Comparison of ENCODE assay signal across 8 cellular contexts in the genomic region with DNA sequence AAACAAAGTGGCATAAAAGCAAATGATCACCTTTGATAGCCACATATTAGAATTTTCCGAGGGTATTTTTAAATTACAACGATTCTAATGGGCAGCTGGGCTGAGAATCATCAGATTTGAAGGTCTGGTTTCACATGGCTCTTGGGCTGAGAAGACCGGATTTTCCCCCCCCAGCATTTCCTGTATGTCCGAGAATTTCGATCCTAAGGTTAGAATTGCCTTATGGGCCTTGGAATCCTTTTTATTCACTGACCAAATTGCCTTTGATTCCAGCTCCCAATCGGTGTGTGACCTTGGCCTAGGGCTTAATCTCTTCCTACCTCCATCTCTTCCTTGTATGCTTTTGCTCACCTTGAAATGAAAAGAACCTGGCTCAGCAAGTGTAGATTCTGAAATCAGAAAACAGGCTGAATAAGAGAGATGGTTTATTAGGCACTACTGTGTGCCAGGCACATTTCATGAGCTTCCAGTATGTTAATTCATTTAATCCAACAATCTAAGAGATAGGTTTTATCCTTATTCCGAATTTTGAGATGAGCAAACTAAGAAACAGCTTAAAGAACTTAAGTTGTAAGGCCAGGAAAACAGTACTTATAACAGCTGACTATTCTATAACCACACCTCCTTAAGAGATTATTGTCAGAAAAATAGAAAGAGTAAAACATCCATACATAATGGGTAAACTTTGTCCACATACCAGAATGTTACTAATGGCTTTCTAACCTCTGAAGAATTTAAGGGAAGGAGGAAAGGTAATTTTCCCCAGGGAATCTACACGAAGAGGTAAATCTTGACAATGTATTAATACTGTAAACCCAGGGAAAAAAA. TPM values are rescaled to one million over a fixed set of nuclear protein-coding genes. Genes with fewer than 3 reads are reported as not detected.
DNase-seq lines count a peak whose midpoint lies in the region; ATAC-seq, FAIRE-seq and TF ChIP-seq lines count a peak whose summit lies in the region.

No MANE protein-coding gene starts in this region.

- H3K4me1 Mint-ChIP-seq in IgD-negative memory B cell, result peaks cover 24 to 36% (median 33%) of the 10 kb centered on the region in 3 donors

- H3K9me3 ChIP-seq in BLaER1, result no peaks in the 10 kb centered on the region
- H3K9me3 ChIP-seq in mucosa of stomach (ENCODE audit: control insufficient read depth, low read length), result no peaks in the 10 kb centered on the region

- peaks cover 42% of the 10 kb centered on the region for H3K36me3 ChIP-seq in BLaER1
- peaks cover 3% of the 10 kb centered on the region for H3K36me3 ChIP-seq in bronchial epithelial cell (ENCODE audit: control insufficient read depth, insufficient read depth, low read length)
- H3K36me3 ChIP-seq in mucosa of stomach (ENCODE audit: control insufficient read depth, insufficient read depth, low read length), result peaks cover 4% of the 10 kb centered on the region

- H3K9me3 Mint-ChIP-seq in IgD-negative memory B cell, result peaks cover 0 to 2% (median under 1%) of the 10 kb centered on the region in 3 donors

- H3K4me3 Mint-ChIP-seq in IgD-negative memory B cell, result peak overlapping the region; percentile 93 to 100 (median 98)

- H4K20me1 ChIP-seq in BLaER1, result peaks cover 76% of the 10 kb centered on the region

- H3K36me3 Mint-ChIP-seq in IgD-negative memory B cell, result peaks cover 7% of the 10 kb centered on the region

- H3K4me1 ChIP-seq in BLaER1 (peaks cover 32% of the 10 kb centered on the region), mucosa of stomach (ENCODE audit: control insufficient read depth, insufficient read depth, low read length) (peaks cover 24% of the 10 kb centered on the region)

- no peak for TF ChIP-seq CTCF in bronchial epithelial cell (IDR thresholded peaks at IDR 0.05; ENCODE audit: insufficient read depth, low read length, severe bottlenecking)

- H3K9ac ChIP-seq in BLaER1 (peak overlapping the region; percentile 100), mucosa of stomach (ENCODE audit: low read length) (peak overlapping the region; percentile 94)

- H3K27ac ChIP-seq in BLaER1, result peak overlapping the region; percentile 94

- in situ Hi-C loops in KBM-7 (cut with MboI; ENCODE audit: low pct_unique_long_range_greater_than_20kb, low sequenced_read_pairs), result no loop called here

- ATAC-seq in HG03565 (IDR thresholded peaks at IDR 0.05; ENCODE audit: unreplicated experiment), result no peak

- H3K4me2 ChIP-seq in BLaER1, result peak overlapping the region; percentile 86

- H3K27ac Mint-ChIP-seq in IgD-negative memory B cell, result peak overlapping the region; percentile 39 to 83 (median 69)

- FAIRE-seq in bronchial epithelial cell (lab: Jason Lieb, UNC) (no peak), GM12891 (lab: Jason Lieb, UNC) (no peak)

- no peaks in the 10 kb centered on the region for H3K27me3 Mint-ChIP-seq in IgD-negative memory B cell

- DNase-seq in bronchial epithelial cell (ENCODE audit: low read depth) (peak; percentile 23), KBM-7 (no peak), GM12891 (ENCODE audit: insufficient read length, low spot score) (no peak)
- no peak for DNase-seq in activated effector memory CD4-positive, alpha-beta T cell treated with anti-CD3 and anti-CD28 coated beads, Interleukin-2, amount 50 U/mL, for 16 hours

- TF ChIP-seq POLR2A in GM12891 (IDR thresholded peaks at IDR 0.05; ENCODE audit: low read depth, low read length), result no peak

- H3K27me3 ChIP-seq in BLaER1 (no peaks in the 10 kb centered on the region), bronchial epithelial cell (ENCODE audit: control insufficient read depth, insufficient read depth, low read length) (no peaks in the 10 kb centered on the region), mucosa of stomach (ENCODE audit: control insufficient read depth, insufficient read depth, low read length) (no peaks in the 10 kb centered on the region)

- peak overlapping the region; percentile 88 for H3K4me3 ChIP-seq in BLaER1
- peak overlapping the region; percentile 71 for H3K4me3 ChIP-seq in bronchial epithelial cell (ENCODE audit: low read depth, low read length)
- peak overlapping the region; percentile 79 for H3K4me3 ChIP-seq in mucosa of stomach (ENCODE audit: low read length)

TF ChIP-seq in GM12891, 5 proteins besides CTCF, POLR2A, EP300 and RAD21:
- TF ChIP-seq TAF1 (IDR thresholded peaks at IDR 0.05; ENCODE audit: low read depth, low read length) (no peak), POU2F2 (IDR thresholded peaks at IDR 0.05; ENCODE audit: low read depth, low read length) (no peak)

RNA-seq across cellular contexts. Expression of gene HFE, which starts 39.4 kb away (rescaled TPM):
- polyA plus RNA-seq in IgD-negative memory B cell, result 7.2 TPM
- 3.7 and 4.6 TPM in 2 replicates for total RNA-seq in bronchial epithelial cell
- polyA plus RNA-seq in GM12891 (2012; ENCODE audit: low read depth, missing spikeins), result 0.98 TPM
